8 cellular contexts compared by ENCODE assay signal in genomic region chr17:59841667-59842263, GRCh38. TPM values are rescaled to one million over a fixed set of nuclear protein-coding genes. Genes with fewer than 3 reads are reported as not detected.
DNase-seq lines count a peak whose midpoint lies in the region; ATAC-seq and TF ChIP-seq lines count a peak whose summit lies in the region.
"Not testable (repeated sequence)": the region's sequence is repeated elsewhere in the genome, so short reads cannot be mapped to it uniquely, and the experiment has no call there.

No MANE protein-coding gene starts in this region.

- ATAC-seq in activated CD8-positive, alpha-beta T cell treated with anti-CD3 and anti-CD28 coated beads for 36 hours; memory B cell (ENCODE audit: low read depth): not testable (repeated sequence)

- H3K4me3 ChIP-seq in NB4 (ENCODE audit: low read depth, low read length) (peak overlapping the region; percentile 94), fibroblast of lung (replicated peaks in 1 of 4; ENCODE audit: control extremely low read depth in 1 of 4, insufficient read depth in 1 of 4, low read depth in 3 of 4, low read length in 4 of 4) (peak overlapping the region; percentile 97 to 99 (median 98)), retinal pigment epithelial cell (ENCODE audit: low read length) (peak overlapping the region; percentile 100), vagina (peak overlapping the region; percentile 64 to 80)

- not testable (repeated sequence) for H3K9me3 ChIP-seq in fibroblast of lung (ENCODE audit: control insufficient read depth, insufficient read depth, low read depth, low read length); vagina

- DNase-seq in ELR (ENCODE audit: low read depth), result peak; percentile 34
- DNase-seq in NB4 (ENCODE audit: low read depth); activated CD8-positive, alpha-beta T cell treated with anti-CD3 and anti-CD28 coated beads for 36 hours; fibroblast of lung (ENCODE audit: low read depth in 2 of 2); memory B cell (ENCODE audit: low spot score in 2 of 2); retinal pigment epithelial cell (ENCODE audit: low read depth); vagina (ENCODE audit: extremely low spot score in 2 of 2): not testable (repeated sequence)

- H3K27ac ChIP-seq in fibroblast of lung (ENCODE audit: insufficient read depth, low read length) (peak overlapping the region; percentile 100), vagina (peak overlapping the region; percentile 99)

- H3K27me3 ChIP-seq in fibroblast of lung (ENCODE audit: control insufficient read depth, insufficient read depth, low read length); vagina: not testable (repeated sequence)

- H3K36me3 ChIP-seq in fibroblast of lung (ENCODE audit: control insufficient read depth, insufficient read depth, low read length), result not testable (repeated sequence)
- H3K36me3 ChIP-seq in vagina, result peaks cover 0 to 14% of the 10 kb centered on the region in 2 donors

- peaks cover 43% of the 10 kb centered on the region for H3K79me2 ChIP-seq in fibroblast of lung (ENCODE audit: control insufficient read depth, insufficient read depth, low read length)

- TF ChIP-seq POLR2A in NB4 (IDR thresholded peaks at IDR 0.05; ENCODE audit: extremely low read depth, insufficient read length); vagina (IDR thresholded peaks at IDR 0.05): not testable (repeated sequence)

- peaks cover 61% of the 10 kb centered on the region for H3K36me3 Mint-ChIP-seq in activated CD8-positive, alpha-beta T cell treated with anti-CD3 and anti-CD28 coated beads for 36 hours (ENCODE audit: low read depth)
- peaks cover 59% of the 10 kb centered on the region for H3K36me3 Mint-ChIP-seq in brain
- H3K36me3 Mint-ChIP-seq in memory B cell, result not testable (repeated sequence)

- peak overlapping the region; percentile 99 for H3K27ac Mint-ChIP-seq in activated CD8-positive, alpha-beta T cell treated with anti-CD3 and anti-CD28 coated beads for 36 hours
- H3K27ac Mint-ChIP-seq in brain (peak overlapping the region in 3 of 5 experiments; percentile 91 to 99 (median 91)), memory B cell (peak overlapping the region; percentile 96)

- intact Hi-C loops in activated CD8-positive, alpha-beta T cell treated with anti-CD3 and anti-CD28 coated beads for 36 hours (cut with micrococcal nuclease), result not testable (repeated sequence)
- intact Hi-C loops in vagina (cut with DNase I), result loop anchor here (5.0 kb wide), 1 partner anchor 89 kb away; no protein-coding TSS in a partner anchor

- peak overlapping the region; percentile 97 for H3K9ac ChIP-seq in fibroblast of lung (ENCODE audit: insufficient read depth, low read length)

- H3K9me3 Mint-ChIP-seq in activated CD8-positive, alpha-beta T cell treated with anti-CD3 and anti-CD28 coated beads for 36 hours; brain; memory B cell: not testable (repeated sequence)

- not testable (repeated sequence) for TF ChIP-seq CTCF in NB4 (IDR thresholded peaks at IDR 0.05; ENCODE audit: low read depth, low read length); activated CD8-positive, alpha-beta T cell treated with anti-CD3 and anti-CD28 coated beads for 36 hours (IDR thresholded peaks at IDR 0.05); brain (conservative IDR thresholded peaks at IDR 0.05); fibroblast of lung (conservative IDR thresholded peaks at IDR 0.05 in 1 of 2, IDR thresholded peaks at IDR 0.05 in 1 of 2; ENCODE audit: low read depth in 1 of 2, low read length in 2 of 2); retinal pigment epithelial cell (conservative IDR thresholded peaks at IDR 0.05; ENCODE audit: low read depth, low read length); vagina (IDR thresholded peaks at IDR 0.05)

- not testable (repeated sequence) for H3K4me1 ChIP-seq in fibroblast of lung (ENCODE audit: control insufficient read depth, extremely low read depth, insufficient read depth, low read length)
- H3K4me1 ChIP-seq in vagina, result peaks cover 64% of the 10 kb centered on the region

- H3K4me2 ChIP-seq in fibroblast of lung (ENCODE audit: extremely low read depth, insufficient read depth, low read length), result peak overlapping the region; percentile 69

- POLR2A ChIA-PET in activated CD8-positive, alpha-beta T cell treated with anti-CD3 and anti-CD28 coated beads for 36 hours (lab: Charles Lee), result interaction anchor here (0.6 to 27.9 kb wide), 9 partner anchors 9 to 1507 kb away, joined by 3 to 1156 read pairs (median 26); partner anchors contain the start of genes CLTC, PTRH2 and VMP1

- not testable (repeated sequence) for H4K20me1 ChIP-seq in fibroblast of lung (ENCODE audit: control insufficient read depth, extremely low read depth, insufficient read depth, low read length)

- CTCF ChIA-PET in activated CD8-positive, alpha-beta T cell treated with anti-CD3 and anti-CD28 coated beads for 36 hours (lab: Charles Lee), result interaction anchor here (1.6 to 5.8 kb wide), 4 partner anchors 16 to 89 kb away, joined by 4 to 51 read pairs (median 10); no protein-coding TSS in a partner anchor

- H3K4me3 Mint-ChIP-seq in activated CD8-positive, alpha-beta T cell treated with anti-CD3 and anti-CD28 coated beads for 36 hours, result peak overlapping the region; percentile 83
- peak overlapping the region in 3 of 5 experiments; percentile 85 to 96 (median 86) for H3K4me3 Mint-ChIP-seq in brain
- peak overlapping the region; percentile 80 for H3K4me3 Mint-ChIP-seq in memory B cell

- H2AFZ ChIP-seq in fibroblast of lung (ENCODE audit: low read length), result not testable (repeated sequence)

- peaks cover 38% of the 10 kb centered on the region for H3K4me1 Mint-ChIP-seq in activated CD8-positive, alpha-beta T cell treated with anti-CD3 and anti-CD28 coated beads for 36 hours (ENCODE audit: low read depth)
- peaks cover 76% of the 10 kb centered on the region for H3K4me1 Mint-ChIP-seq in brain
- peaks cover 56% of the 10 kb centered on the region for H3K4me1 Mint-ChIP-seq in memory B cell

- H3K27me3 Mint-ChIP-seq in activated CD8-positive, alpha-beta T cell treated with anti-CD3 and anti-CD28 coated beads for 36 hours; brain; memory B cell: not testable (repeated sequence)

RNA-seq across cellular contexts. Expression of gene TUBD1, which starts 51.0 kb away (rescaled TPM):
- total RNA-seq in activated CD8-positive, alpha-beta T cell treated with anti-CD3 and anti-CD28 coated beads for 36 hours, result 10 to 100 TPM in 1 of 2 experiments, 1 to 10 TPM in 1; 7.9 to 11.1 TPM
- polyA plus RNA-seq in brain (ENCODE audit: insufficient read depth, low read depth, low replicate concordance), result 5.7 TPM
- 4.6 and 5.6 TPM in 2 replicates for total RNA-seq in fibroblast of lung
- polyA plus RNA-seq in fibroblast of lung, result 3.6 TPM in 2 replicates
- polyA plus RNA-seq in fibroblast of lung (2012), result 2.5 and 3.0 TPM in 2 replicates
- 0.75 TPM in 1 of 2 replicates, not detected in the other for polyA minus RNA-seq in fibroblast of lung (ENCODE audit: low replicate concordance)
- 16.2 TPM for total RNA-seq in vagina

RNA-seq across cellular contexts. Expression of gene RPS6KB1, which starts 51.2 kb away (rescaled TPM):
- total RNA-seq in activated CD8-positive, alpha-beta T cell treated with anti-CD3 and anti-CD28 coated beads for 36 hours, result 10 to 100 TPM; 39.9 to 44.2 TPM
- 3.3 TPM for polyA plus RNA-seq in brain (ENCODE audit: insufficient read depth, low read depth, low replicate concordance)
- 21.3 and 21.6 TPM in 2 replicates for total RNA-seq in fibroblast of lung
- polyA plus RNA-seq in fibroblast of lung, result 14.8 and 16.0 TPM in 2 replicates
- polyA plus RNA-seq in fibroblast of lung (2012), result 16.9 and 20.7 TPM in 2 replicates
- polyA minus RNA-seq in fibroblast of lung (ENCODE audit: low replicate concordance), result 0.67 and 1.0 TPM in 2 replicates
- total RNA-seq in vagina, result 96.7 TPM
